Comparison of ENCODE assay signal across 15 cellular contexts in the genomic region with DNA sequence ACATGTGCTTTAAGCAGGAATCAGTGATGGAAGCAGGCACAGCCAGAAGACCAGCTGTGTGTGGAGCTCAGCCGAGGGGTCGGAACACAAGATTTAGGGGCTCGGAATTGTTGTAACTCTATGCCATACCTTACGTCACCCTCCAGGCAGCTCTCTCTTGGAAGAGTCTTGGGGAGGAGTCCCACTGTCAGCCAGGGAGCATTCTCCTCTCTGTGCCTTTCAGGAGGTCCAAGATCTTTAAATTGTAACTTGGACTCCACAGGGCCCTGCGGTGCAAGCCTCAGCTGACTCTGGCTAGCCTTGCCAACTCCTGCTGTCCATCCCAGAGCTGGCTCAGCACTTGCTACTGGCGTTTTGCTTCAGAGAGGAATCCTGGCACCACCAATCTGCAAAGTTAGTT.
"Had no signal": no experiment of that assay in that cellular context is flagged by ENCODE, and none has a peak within 500 bp of the region (broad histone marks: within the 10 kb centered on the region; RNA-seq: fewer than 3 reads in every experiment).

No MANE protein-coding gene starts in this region.

- H2AFZ ChIP-seq: parathyroid adenoma had no signal

- H3K36me3 ChIP-seq: left lung, tibial nerve, vagina had no signal

- H3K4me1 ChIP-seq: left lung, parathyroid adenoma, tibial nerve, vagina had no signal

- H3K4me3 ChIP-seq: left lung, tibial nerve, vagina had no signal

- H3K79me2 ChIP-seq: parathyroid adenoma had no signal

- ATAC-seq: activated CD4-positive, alpha-beta T cell treated with anti-CD3 and anti-CD28 coated beads for 36 hours; esophagus mucosa; left lung; stimulated activated effector memory CD8-positive, alpha-beta T cell treated with anti-CD3 and anti-CD28 coated beads, Interleukin-12 subunit alpha, Interleukin-12 subunit beta, amount 100 ng/mL, for 72 hours had no signal

- FAIRE-seq: islet of Langerhans, small intestine had no signal

- H3K9me3 ChIP-seq: left lung, tibial nerve, vagina had no signal

- H3K27me3 ChIP-seq: left lung, tibial nerve, vagina had no signal

- H3K27ac ChIP-seq: left lung, parathyroid adenoma, tibial nerve, vagina, VCaP had no signal

- DNase-seq: activated CD4-positive, alpha-beta memory T cell treated with anti-CD3 and anti-CD28 coated beads, Interleukin-2, amount 10 ng/mL, durations not matched to agents 7 days and 5 days; activated CD4-positive, alpha-beta T cell treated with anti-CD3 and anti-CD28 coated beads for 36 hours; activated naive CD4-positive, alpha-beta T cell; left lung; mesenchymal stem cell; retina; small intestine; T-helper 9 cell had no signal

- H3K9ac ChIP-seq: parathyroid adenoma had no signal
